ENCODE assay signal across 8 cellular contexts in genomic region chr9:76571288-76572204, GRCh38.
A peak's percentile ranks its signal among the peaks of the same experiment; 100 is the strongest.
DNase-seq lines count a peak whose midpoint lies in the region; ATAC-seq, FAIRE-seq and TF ChIP-seq lines count a peak whose summit lies in the region.

No MANE protein-coding gene starts in this region.

- FAIRE-seq in bronchial epithelial cell (lab: Jason Lieb, UNC) = no peak

- peaks cover 6% of the 10 kb centered on the region; the same call in 1 of the 2 replicates for H3K4me1 ChIP-seq in HUES64 (ENCODE audit: insufficient read depth, low read length)
- no peaks in the 10 kb centered on the region for H3K4me1 ChIP-seq in mucosa of descending colon (ENCODE audit: low read depth)

- H3K4me3 ChIP-seq in HUES64 (ENCODE audit: low read length) (peak overlapping the region; percentile 20; the same call in 1 of the 2 replicates), bronchial epithelial cell (ENCODE audit: low read depth, low read length) (peak overlapping the region; percentile 34), mucosa of descending colon (no peak overlapping the region)

- intact Hi-C loops in mucosa of descending colon (cut with DNase I, micrococcal nuclease) = no loop called here

- no peaks in the 10 kb centered on the region for H3K36me3 ChIP-seq in HUES64 (ENCODE audit: insufficient read depth, low read length)
- no peaks in the 10 kb centered on the region for H3K36me3 ChIP-seq in bronchial epithelial cell (ENCODE audit: control insufficient read depth, insufficient read depth, low read length)
- no peaks in the 10 kb centered on the region for H3K36me3 ChIP-seq in mucosa of descending colon (ENCODE audit: low read depth)

- H3K27ac ChIP-seq in HUES64 (ENCODE audit: low read depth, low read length) = no peak overlapping the region

- no peak overlapping the region for H3K9ac ChIP-seq in HUES64 (ENCODE audit: low read depth, low read length)

- ATAC-seq in GM21390 (IDR thresholded peaks at IDR 0.05; ENCODE audit: unreplicated experiment) (peak; percentile 88), mucosa of descending colon (peak; percentile 64)

- 94% methylated on average over 39 of the region's 40 CpGs for WGBS in HUES64

- H3K27me3 ChIP-seq in HUES64 (ENCODE audit: insufficient read depth, low read length) = no peaks in the 10 kb centered on the region
- no peaks in the 10 kb centered on the region for H3K27me3 ChIP-seq in bronchial epithelial cell (ENCODE audit: control insufficient read depth, insufficient read depth, low read length)

- DNase-seq in DMS114 treated with DMSO at 0.1 percent for 48 hours (lab: John Stamatoyannopoulos, UW; ENCODE audit: unreplicated experiment) = peak; percentile 36
- DNase-seq in bronchial epithelial cell (ENCODE audit: low read depth) = peak; percentile 22
- DNase-seq in mucosa of descending colon = peak in 2 of 3 donors; percentile 56 to 59
- DNase-seq in NCI-H345 (lab: John Stamatoyannopoulos, UW) = no peak
- DNase-seq in HuH-7.5 (ENCODE audit: low spot score) = no peak
- DNase-seq in cerebellar nuclear complex (lab: John Stamatoyannopoulos, UW) = no peak

- H3K9me3 ChIP-seq in HUES64 (ENCODE audit: insufficient read depth, low read depth, low read length) (no peaks in the 10 kb centered on the region), mucosa of descending colon (peaks cover 3% of the 10 kb centered on the region)

- TF ChIP-seq CTCF in bronchial epithelial cell (IDR thresholded peaks at IDR 0.05; ENCODE audit: insufficient read depth, low read length, severe bottlenecking) (no peak), mucosa of descending colon (IDR thresholded peaks at IDR 0.05) (no peak)

Comparison
In these comparisons a context has a peak if more than half of its experiments do, and no peak if none do; other contexts are left out.
1. DNase-seq: peak in DMS114 treated with DMSO at 0.1 percent for 48 hours (single experiment), bronchial epithelial cell (single experiment) and mucosa of descending colon (2 of 3); none in NCI-H345 (single experiment), HuH-7.5 (single experiment) and cerebellar nuclear complex (0 of 2).